ENCODE assay signal across 1 cellular context in genomic region chr5:137734962-137735530, GRCh38.
TF ChIP-seq lines count a peak whose summit lies in the region.

No MANE protein-coding gene starts in this region.

TF ChIP-seq in SK-N-SH treated with all-trans-retinoic acid at 6 μM for 48 hours, 23 proteins besides CTCF, POLR2A, EP300 and RAD21 (continued from another document):
- TF ChIP-seq POU6F1 (CRISPR knock-in tag; IDR thresholded peaks at IDR 0.05; ENCODE audit: borderline replicate concordance, low read depth) (no peak), TOX (CRISPR knock-in tag; IDR thresholded peaks at IDR 0.05; ENCODE audit: borderline replicate concordance) (no peak), ZNF8 (CRISPR knock-in tag; IDR thresholded peaks at IDR 0.05) (no peak), TSHZ2 (CRISPR knock-in tag; IDR thresholded peaks at IDR 0.05) (no peak), ZFP3 (CRISPR knock-in tag; IDR thresholded peaks at IDR 0.05) (no peak), ISL1 (CRISPR knock-in tag; IDR thresholded peaks at IDR 0.05) (no peak)
